Comparison of ENCODE assay signal across 8 cellular contexts in genomic region chr17:82228842-82229685, GRCh38. TPM values are rescaled to one million over a fixed set of nuclear protein-coding genes. Genes with fewer than 3 reads are reported as not detected.
DNase-seq lines count a peak whose midpoint lies in the region; ATAC-seq, FAIRE-seq and TF ChIP-seq lines count a peak whose summit lies in the region.

Gene SLC16A3 (plus strand): TSS chr17:82229042. CDS start chr17:82236009, 6,967 bp downstream.

- H4K20me1 ChIP-seq in Karpas-422 (ENCODE audit: insufficient read depth, low read depth, low read length): no peaks in the 10 kb centered on the region

- no peaks in the 10 kb centered on the region for H3K79me2 ChIP-seq in Karpas-422 (ENCODE audit: low read length)

- H3K27ac Mint-ChIP-seq in stimulated activated effector memory CD8-positive, alpha-beta T cell treated with anti-CD3 and anti-CD28 coated beads, Interleukin-12 subunit alpha, Interleukin-12 subunit beta, amount 100 ng/mL, for 72 hours: peak within 1 kb of the TSS; percentile 96

- peak within 1 kb of the TSS; percentile 24; the same call in 1 of the 2 replicates for H3K9ac ChIP-seq in Karpas-422 (ENCODE audit: low read length)

- ATAC-seq in GM21423 (IDR thresholded peaks at IDR 0.05; ENCODE audit: unreplicated experiment) (peak; percentile 44), right lobe of liver (peak; percentile 4 to 26 (median 7)), HG02938 (IDR thresholded peaks at IDR 0.05; ENCODE audit: unreplicated experiment) (no peak)
- ATAC-seq in stimulated activated effector memory CD8-positive, alpha-beta T cell treated with anti-CD3 and anti-CD28 coated beads, Interleukin-12 subunit alpha, Interleukin-12 subunit beta, amount 100 ng/mL, for 72 hours: peak; percentile 72

- TF ChIP-seq POLR2A in right lobe of liver (IDR thresholded peaks at IDR 0.05): peak; percentile 93

- no peaks in the 10 kb centered on the region for H3K27me3 ChIP-seq in Karpas-422 (ENCODE audit: low read length)
- H3K27me3 ChIP-seq in right lobe of liver: no peaks in the 10 kb centered on the region

- peak; percentile 88 for DNase-seq in D721Med (ENCODE audit: insufficient read length, low spot score)
- DNase-seq in Karpas-422: no peak
- peak; percentile 61 for DNase-seq in activated CD4-positive, alpha-beta T cell treated with anti-CD3 and anti-CD28 coated beads for 1 hour
- peak in 1 of 2 donors; percentile 78 for DNase-seq in dermis microvascular lymphatic vessel endothelial cell (ENCODE audit: low read depth in 2 of 2)
- peak; percentile 68 to 83 (median 70) for DNase-seq in right lobe of liver
- DNase-seq in stimulated activated effector memory CD8-positive, alpha-beta T cell treated with anti-CD3 and anti-CD28 coated beads, Interleukin-12 subunit alpha, Interleukin-12 subunit beta, amount 100 ng/mL, for 72 hours (ENCODE audit: low spot score in 2 of 2): peak in 1 of 2 donors; percentile 65

- no peak for TF ChIP-seq CTCF in D721Med (IDR thresholded peaks at IDR 0.05; ENCODE audit: insufficient read depth, missing control alignments)
- no peak for TF ChIP-seq CTCF in right lobe of liver (IDR thresholded peaks at IDR 0.05)

- WGBS in right lobe of liver (ENCODE audit: insufficient coverage, low coverage, low lambda C conversion rate, missing lambda C conversion rate): 4% methylated on average over 10 of the region's 104 CpGs

- H3K36me3 Mint-ChIP-seq in stimulated activated effector memory CD8-positive, alpha-beta T cell treated with anti-CD3 and anti-CD28 coated beads, Interleukin-12 subunit alpha, Interleukin-12 subunit beta, amount 100 ng/mL, for 72 hours: peaks cover 53% of the 10 kb centered on the region

- H3K4me1 ChIP-seq in Karpas-422 (ENCODE audit: low read length): peaks cover 8% of the 10 kb centered on the region
- H3K4me1 ChIP-seq in right lobe of liver: peaks cover 0 to 14% (median 3%) of the 10 kb centered on the region in 4 donors

- H3K27ac ChIP-seq in Karpas-422 (ENCODE audit: low read length): no peak within 1 kb of the TSS
- peak within 1 kb of the TSS; percentile 80 to 95 (median 87) for H3K27ac ChIP-seq in right lobe of liver

- FAIRE-seq in D721Med (lab: Jason Lieb, UNC): no peak

- H2AFZ ChIP-seq in Karpas-422 (ENCODE audit: low read length): 0 out of 2 replicates have a peak within 1 kb of the TSS, but pooled peaks have one; percentile 9

- H3K9me3 ChIP-seq in Karpas-422 (ENCODE audit: low read length) (no peaks in the 10 kb centered on the region), right lobe of liver (no peaks in the 10 kb centered on the region)

- peaks cover 20% of the 10 kb centered on the region for H3K4me1 Mint-ChIP-seq in stimulated activated effector memory CD8-positive, alpha-beta T cell treated with anti-CD3 and anti-CD28 coated beads, Interleukin-12 subunit alpha, Interleukin-12 subunit beta, amount 100 ng/mL, for 72 hours

- H3K9me3 Mint-ChIP-seq in stimulated activated effector memory CD8-positive, alpha-beta T cell treated with anti-CD3 and anti-CD28 coated beads, Interleukin-12 subunit alpha, Interleukin-12 subunit beta, amount 100 ng/mL, for 72 hours: no peaks in the 10 kb centered on the region

- H3K9me2 ChIP-seq in Karpas-422 (replicated peaks; ENCODE audit: insufficient read depth, low read length): no peaks in the 10 kb centered on the region

- H3K4me3 Mint-ChIP-seq in stimulated activated effector memory CD8-positive, alpha-beta T cell treated with anti-CD3 and anti-CD28 coated beads, Interleukin-12 subunit alpha, Interleukin-12 subunit beta, amount 100 ng/mL, for 72 hours: peak within 1 kb of the TSS; percentile 93

- H3K36me3 ChIP-seq in Karpas-422 (ENCODE audit: insufficient read depth, low read length): no peaks in the 10 kb centered on the region
- no peaks in the 10 kb centered on the region for H3K36me3 ChIP-seq in right lobe of liver

- peak within 1 kb of the TSS; percentile 25; the same call in 1 of the 2 replicates for H3K4me3 ChIP-seq in Karpas-422 (ENCODE audit: low read length)
- peak within 1 kb of the TSS; percentile 29 to 67 (median 52) for H3K4me3 ChIP-seq in right lobe of liver

- intact Hi-C loops in right lobe of liver (cut with DNase I): no loop called here

- peak within 1 kb of the TSS; percentile 47 for H3K4me2 ChIP-seq in Karpas-422 (ENCODE audit: low read depth, low read length, poor library complexity, severe bottlenecking)

RNA-seq across cellular contexts. Expression of gene SLC16A3, which starts in this region (rescaled TPM):
- 0.67 and 6.0 TPM in 2 replicates for total RNA-seq in Karpas-422 (2014; rRNA removed; shearing (Covaris generic); ENCODE audit: low replicate concordance)
- 62.3 and 95.6 TPM in 2 replicates for total RNA-seq in dermis microvascular lymphatic vessel endothelial cell
- 10 to 100 TPM in 2 of 6 experiments, 1 to 10 TPM in 4; 4.1 to 34.0 (median 7.3) TPM for total RNA-seq in right lobe of liver
